11 cellular contexts compared by ENCODE assay signal in the genomic region with DNA sequence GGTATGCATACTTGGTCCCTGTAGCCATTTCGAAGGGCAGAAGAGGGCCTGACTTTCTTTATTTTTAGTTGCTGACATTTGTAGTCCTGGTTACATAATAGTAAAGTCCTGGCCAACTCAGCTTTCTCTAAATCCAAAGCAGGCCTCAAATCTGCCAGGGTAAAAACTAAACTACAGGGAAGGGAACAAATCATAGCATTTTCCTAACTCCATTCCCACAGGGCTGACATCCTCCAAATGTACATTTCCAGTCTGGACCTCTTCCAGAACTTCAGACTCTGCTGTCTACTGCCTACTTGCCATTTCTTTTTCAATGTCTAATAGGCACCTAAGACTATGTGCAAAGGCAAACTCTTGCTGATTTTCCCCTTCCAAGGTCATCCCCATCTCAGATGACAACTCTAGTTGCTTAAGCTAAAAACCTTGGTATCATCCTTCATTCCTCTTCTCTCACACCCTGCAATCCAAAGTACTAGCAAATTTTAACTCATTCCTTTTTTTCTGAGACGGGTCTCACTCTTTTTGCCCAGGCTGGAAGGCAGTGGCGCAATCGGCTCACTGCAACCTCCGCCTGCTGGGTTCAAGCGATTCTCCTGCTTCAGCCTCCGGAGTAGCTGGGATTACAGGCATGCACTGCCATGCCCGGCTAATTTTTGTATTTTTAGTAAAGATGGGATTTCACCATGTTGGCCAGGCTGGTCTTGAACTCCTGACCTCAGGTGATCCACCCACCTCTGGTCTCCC. TPM values are rescaled to one million over a fixed set of nuclear protein-coding genes. Genes with fewer than 3 reads are reported as not detected.
DNase-seq lines count a peak whose midpoint lies in the region; ATAC-seq, FAIRE-seq and TF ChIP-seq lines count a peak whose summit lies in the region.
"Had no signal": no experiment of that assay in that cellular context is flagged by ENCODE, and none has a peak within 500 bp of the region (broad histone marks: within the 10 kb centered on the region; RNA-seq: fewer than 3 reads in every experiment).

No MANE protein-coding gene starts in this region.

- H3K4me1 ChIP-seq in astrocyte (ENCODE audit: insufficient read depth, low read length) (peaks cover 40% of the 10 kb centered on the region), right lobe of liver (peaks cover 0 to 30% (median 5%) of the 10 kb centered on the region in 4 donors), tibial nerve (peaks cover 0 to 53% (median 38%) of the 10 kb centered on the region in 4 donors), small intestine (ENCODE audit: control insufficient read depth in 2 of 2, insufficient read depth in 1 of 2, low read depth in 1 of 2, low read length in 1 of 2) (peaks cover 0 to 3% of the 10 kb centered on the region in 2 donors)

- no peak overlapping the region for H2AFZ ChIP-seq in astrocyte (ENCODE audit: low read depth, low read length)

- no peak for TF ChIP-seq EP300 in tibial nerve (IDR thresholded peaks at IDR 0.05)

- DNase-seq in activated naive CD4-positive, alpha-beta T cell treated with anti-CD3 and anti-CD28 coated beads for 36 hours: no peak
- no peak for DNase-seq in activated naive CD4-positive, alpha-beta T cell treated with Interleukin-2 at 50 U/mL for 16 hours
- no peak for DNase-seq in astrocyte (ENCODE audit: low read depth)
- no peak for DNase-seq in right lobe of liver
- no peak for DNase-seq in tibial nerve (ENCODE audit: low spot score in 2 of 2)
- no peak for DNase-seq in NCI-H2196 (lab: John Stamatoyannopoulos, UW; ENCODE audit: unreplicated experiment)
- DNase-seq in small intestine: no peak
- DNase-seq: activated CD8-positive, alpha-beta memory T cell treated with anti-CD3 and anti-CD28 coated beads, Interleukin-2, amount 50 U/mL, for 4 hours; DMS79 treated with DMSO at 0.1 percent for 48 hours; stimulated activated CD4-positive, alpha-beta T cell treated with anti-CD3 and anti-CD28 coated beads, Interleukin-2, amount 100 ng/mL, for 48 hours had no signal

- H4K20me1 ChIP-seq in astrocyte (ENCODE audit: insufficient read depth, low read length): peaks cover 65% of the 10 kb centered on the region

- TF ChIP-seq CTCF in astrocyte (IDR thresholded peaks at IDR 0.05; ENCODE audit: insufficient read depth, low read depth, low read length) (no peak), right lobe of liver (IDR thresholded peaks at IDR 0.05) (no peak), tibial nerve (IDR thresholded peaks at IDR 0.05) (no peak)

- WGBS in right lobe of liver (ENCODE audit: insufficient coverage, low coverage, low lambda C conversion rate, missing lambda C conversion rate): 46% methylated on average over 8 of the region's 8 CpGs
- 64 to 73% methylated on average over 8 of the region's 8 CpGs for WGBS in tibial nerve, 2 donors
- WGBS in small intestine, 3 donors: 79 to 87% (median 81%) methylated on average over 8 of the region's 8 CpGs

- intact Hi-C loops in activated naive CD4-positive, alpha-beta T cell treated with anti-CD3 and anti-CD28 coated beads for 36 hours (cut with micrococcal nuclease): no loop called here
- intact Hi-C loops in right lobe of liver (cut with DNase I): no loop called here

- peak overlapping the region; percentile 99 for H3K9ac ChIP-seq in astrocyte (ENCODE audit: low read length)

- H3K9me3 ChIP-seq in astrocyte (ENCODE audit: insufficient read depth, low read depth, low read length): no peaks in the 10 kb centered on the region
- H3K9me3 ChIP-seq in right lobe of liver: no peaks in the 10 kb centered on the region
- H3K9me3 ChIP-seq in tibial nerve: no peaks in the 10 kb centered on the region
- H3K9me3 ChIP-seq in small intestine (ENCODE audit: control insufficient read depth, low read depth): no peaks in the 10 kb centered on the region

- peak overlapping the region; percentile 94 for H3K4me2 ChIP-seq in astrocyte (ENCODE audit: low read length)

- H3K36me3 ChIP-seq in astrocyte (ENCODE audit: insufficient read depth, low read length) (peaks cover 39% of the 10 kb centered on the region), right lobe of liver (peaks cover 15 to 44% (median 31%) of the 10 kb centered on the region in 4 donors), tibial nerve (peaks cover 5 to 42% (median 23%) of the 10 kb centered on the region in 3 donors), small intestine (ENCODE audit: control insufficient read depth in 2 of 2, insufficient read depth in 2 of 2, low read length in 2 of 2) (peaks cover 7 to 28% of the 10 kb centered on the region in 2 donors)

- H3K4me3 Mint-ChIP-seq in activated naive CD4-positive, alpha-beta T cell treated with anti-CD3 and anti-CD28 coated beads for 36 hours: peak overlapping the region; percentile 97
- H3K4me3 Mint-ChIP-seq in astrocyte (ENCODE audit: unreplicated experiment): peak overlapping the region; percentile 91

- H3K36me3 Mint-ChIP-seq in activated naive CD4-positive, alpha-beta T cell treated with anti-CD3 and anti-CD28 coated beads for 36 hours (ENCODE audit: low read depth): peaks cover 57% of the 10 kb centered on the region
- peaks cover 36% of the 10 kb centered on the region for H3K36me3 Mint-ChIP-seq in astrocyte (ENCODE audit: low read depth, unreplicated experiment)

- no peaks in the 10 kb centered on the region for H3K9me3 Mint-ChIP-seq in activated naive CD4-positive, alpha-beta T cell treated with anti-CD3 and anti-CD28 coated beads for 36 hours
- no peaks in the 10 kb centered on the region for H3K9me3 Mint-ChIP-seq in astrocyte (ENCODE audit: unreplicated experiment)

- ATAC-seq in right lobe of liver: no peak
- ATAC-seq in GM18520 (IDR thresholded peaks at IDR 0.05; ENCODE audit: unreplicated experiment): no peak

- H3K4me3 ChIP-seq in astrocyte (ENCODE audit: insufficient read depth, low read depth, low read length) (peak overlapping the region; percentile 97), right lobe of liver (peak overlapping the region; percentile 83 to 98 (median 96)), tibial nerve (peak overlapping the region in 2 of 4 donors; percentile 84 to 91), small intestine (ENCODE audit: low read depth in 1 of 2, low read length in 2 of 2) (peak overlapping the region in 1 of 2 donors; percentile 85)

- no peaks in the 10 kb centered on the region for H3K27me3 Mint-ChIP-seq in activated naive CD4-positive, alpha-beta T cell treated with anti-CD3 and anti-CD28 coated beads for 36 hours (ENCODE audit: low read depth)
- H3K27me3 Mint-ChIP-seq in astrocyte (ENCODE audit: low read depth, unreplicated experiment): no peaks in the 10 kb centered on the region

- H3K27ac ChIP-seq in astrocyte (ENCODE audit: low read depth, low read length) (no peak overlapping the region), right lobe of liver (peak overlapping the region; percentile 95 to 97 (median 97)), tibial nerve (peak overlapping the region in 3 of 4 donors; percentile 98 to 100 (median 100)), small intestine (ENCODE audit: low read depth in 1 of 2, low read length in 1 of 2) (no peak overlapping the region)

- H3K4me1 Mint-ChIP-seq in activated naive CD4-positive, alpha-beta T cell treated with anti-CD3 and anti-CD28 coated beads for 36 hours (ENCODE audit: low read depth): peaks cover 50% of the 10 kb centered on the region
- peaks cover 41% of the 10 kb centered on the region for H3K4me1 Mint-ChIP-seq in astrocyte (ENCODE audit: low read depth, unreplicated experiment)

- FAIRE-seq in astrocyte (lab: Jason Lieb, UNC) (no peak), small intestine (lab: Jason Lieb, UNC) (no peak)

- H3K27me3 ChIP-seq in astrocyte (ENCODE audit: insufficient read depth, low read length): no peaks in the 10 kb centered on the region
- no peaks in the 10 kb centered on the region for H3K27me3 ChIP-seq in right lobe of liver
- H3K27me3 ChIP-seq in tibial nerve: no peaks in the 10 kb centered on the region
- no peaks in the 10 kb centered on the region for H3K27me3 ChIP-seq in small intestine (ENCODE audit: control insufficient read depth in 2 of 2, insufficient read depth in 2 of 2, low read length in 2 of 2)

- no peak for TF ChIP-seq POLR2A in right lobe of liver (IDR thresholded peaks at IDR 0.05)
- no peak for TF ChIP-seq POLR2A in tibial nerve (IDR thresholded peaks at IDR 0.05)

- peak overlapping the region; percentile 100 for H3K27ac Mint-ChIP-seq in activated naive CD4-positive, alpha-beta T cell treated with anti-CD3 and anti-CD28 coated beads for 36 hours
- H3K27ac Mint-ChIP-seq in astrocyte (ENCODE audit: unreplicated experiment): peak overlapping the region; percentile 99

- peaks cover 41% of the 10 kb centered on the region for H3K79me2 ChIP-seq in astrocyte (ENCODE audit: insufficient read depth, low read length)

- CTCF ChIA-PET in activated naive CD4-positive, alpha-beta T cell treated with anti-CD3 and anti-CD28 coated beads for 36 hours (lab: Charles Lee): interaction anchor here (0.6 kb wide), 1 partner anchor 70 kb away, joined by 3 read pairs; no protein-coding TSS in a partner anchor

RNA-seq across cellular contexts. Expression of gene DDIT3, which starts 2.0 kb away (rescaled TPM):
- total RNA-seq in activated naive CD4-positive, alpha-beta T cell treated with anti-CD3 and anti-CD28 coated beads for 36 hours: 10 to 100 TPM; 44.6 to 45.6 TPM
- total RNA-seq in astrocyte: 42.6 and 45.1 TPM in 2 replicates
- total RNA-seq in right lobe of liver: 10 to 100 TPM; 11.3 to 26.7 (median 18.7) TPM
- total RNA-seq in tibial nerve: 10 to 100 TPM; 35.2 to 49.2 (median 42.1) TPM
- 100 to 1,000 TPM in 1 of 3 donors, 10 to 100 TPM in 2; 45.2 to 105 (median 48.7) TPM for polyA plus RNA-seq in small intestine

RNA-seq across cellular contexts. Expression of gene MBD6, which starts 4.3 kb away (rescaled TPM):
- total RNA-seq in activated naive CD4-positive, alpha-beta T cell treated with anti-CD3 and anti-CD28 coated beads for 36 hours: 10 to 100 TPM; 43.5 to 45.5 TPM
- 55.3 and 58.5 TPM in 2 replicates for total RNA-seq in astrocyte
- 10 to 100 TPM in 5 of 6 experiments, 1 to 10 TPM in 1; 7.4 to 61.1 (median 39.3) TPM for total RNA-seq in right lobe of liver
- total RNA-seq in tibial nerve: 10 to 100 TPM; 23.0 to 49.2 (median 40.9) TPM
- polyA plus RNA-seq in small intestine: 10 to 100 TPM; 20.5 to 41.6 (median 31.4) TPM

RNA-seq across cellular contexts. Expression of gene DCTN2, which starts 28.6 kb away (rescaled TPM):
- total RNA-seq in activated naive CD4-positive, alpha-beta T cell treated with anti-CD3 and anti-CD28 coated beads for 36 hours: 10 to 100 TPM; 65.1 to 71.7 TPM
- total RNA-seq in astrocyte: 94.5 and 107 TPM in 2 replicates
- 10 to 100 TPM; 28.4 to 80.0 (median 36.0) TPM for total RNA-seq in right lobe of liver
- total RNA-seq in tibial nerve: 100 to 1,000 TPM in 3 of 4 donors, 10 to 100 TPM in 1; 92.9 to 138 (median 130) TPM
- 100 to 1,000 TPM; 125 to 224 (median 166) TPM for polyA plus RNA-seq in small intestine

RNA-seq across cellular contexts. Expression of gene MARS1, which starts 30.5 kb away (rescaled TPM):
- 100 to 1,000 TPM; 481 to 489 TPM for total RNA-seq in activated naive CD4-positive, alpha-beta T cell treated with anti-CD3 and anti-CD28 coated beads for 36 hours
- 351 and 384 TPM in 2 replicates for total RNA-seq in astrocyte
- total RNA-seq in right lobe of liver: 10 to 100 TPM; 53.4 to 66.6 (median 60.4) TPM
- total RNA-seq in tibial nerve: 100 to 1,000 TPM in 1 of 4 donors, 10 to 100 TPM in 3; 53.5 to 101 (median 74.2) TPM
- 10 to 100 TPM; 62.2 to 93.4 (median 63.0) TPM for polyA plus RNA-seq in small intestine

RNA-seq across cellular contexts. Expression of gene KIF5A, which starts 31.5 kb away (rescaled TPM):
- total RNA-seq in activated naive CD4-positive, alpha-beta T cell treated with anti-CD3 and anti-CD28 coated beads for 36 hours: under 1 TPM; 0.60 to 0.86 TPM
- total RNA-seq in astrocyte: 7.2 and 8.6 TPM in 2 replicates
- total RNA-seq in right lobe of liver: under 1 TPM in 1 of 6 experiments, not detected in 5; 0.02 TPM
- total RNA-seq in tibial nerve: 1 to 10 TPM; 1.9 to 4.8 (median 2.9) TPM
- polyA plus RNA-seq in small intestine: 1 to 10 TPM in 1 of 3 donors, under 1 TPM in 1, not detected in 1; 0.27 to 8.4 TPM

Comparison
In these comparisons a context has a peak if more than half of its experiments do, and no peak if none do; other contexts are left out.
1. H3K27ac ChIP-seq: peak in right lobe of liver (3 of 3) and tibial nerve (3 of 4); none in astrocyte (single experiment) and small intestine (0 of 2).